Comparison of ENCODE assay signal across 8 cellular contexts in genomic region chr17:28871056-28871579, GRCh38. TPM values are rescaled to one million over a fixed set of nuclear protein-coding genes. Genes with fewer than 3 reads are reported as not detected.
DNase-seq lines count a peak whose midpoint lies in the region; ATAC-seq and TF ChIP-seq lines count a peak whose summit lies in the region.

No MANE protein-coding gene starts in this region.

- no peak overlapping the region for H3K9ac ChIP-seq in MM.1S (ENCODE audit: low read length)
- no peak overlapping the region for H3K9ac ChIP-seq in endodermal cell (ENCODE audit: extremely low read depth, low read length, poor library complexity, severe bottlenecking)

- no peak overlapping the region for H3K4me3 ChIP-seq in MM.1S (ENCODE audit: low read length)
- H3K4me3 ChIP-seq in endodermal cell (ENCODE audit: low read length), result no peak overlapping the region
- H3K4me3 ChIP-seq in breast epithelium, result no peak overlapping the region

- H3K4me2 ChIP-seq in MM.1S (ENCODE audit: low read depth, low read length), result no peak overlapping the region; the same call in 1 of the 2 replicates

- H3K9me3 Mint-ChIP-seq in endodermal cell, result no peaks in the 10 kb centered on the region

- no peaks in the 10 kb centered on the region for H4K20me1 ChIP-seq in MM.1S (ENCODE audit: insufficient read depth, low read length)

- no peak overlapping the region for H3K4me3 Mint-ChIP-seq in endodermal cell

- H3K79me2 ChIP-seq in MM.1S (ENCODE audit: low read length), result no peaks in the 10 kb centered on the region

- no peaks in the 10 kb centered on the region for H3K36me3 Mint-ChIP-seq in endodermal cell (ENCODE audit: low read depth)

- intact Hi-C loops in breast epithelium (cut with DNase I; ENCODE audit: low total_unique reads), result no loop called here

- peaks cover 2% of the 10 kb centered on the region for H3K27me3 Mint-ChIP-seq in endodermal cell (ENCODE audit: insufficient read depth)

- no peaks in the 10 kb centered on the region for H3K9me3 ChIP-seq in MM.1S (replicated peaks; ENCODE audit: insufficient read depth, low read length)
- H3K9me3 ChIP-seq in endodermal cell (ENCODE audit: control insufficient read depth, low read length), result no peaks in the 10 kb centered on the region
- no peaks in the 10 kb centered on the region for H3K9me3 ChIP-seq in breast epithelium

- no peaks in the 10 kb centered on the region for H3F3A ChIP-seq in MM.1S (ENCODE audit: insufficient read depth, low read length)

- H3K36me3 ChIP-seq in MM.1S (replicated peaks; ENCODE audit: insufficient read depth, low read length) (no peaks in the 10 kb centered on the region), endodermal cell (ENCODE audit: control insufficient read depth, insufficient read depth, low read length) (no peaks in the 10 kb centered on the region), breast epithelium (no peaks in the 10 kb centered on the region)

- WGBS in endodermal cell (ENCODE audit: insufficient coverage in 1 of 2, insufficient read length in 1 of 2), 2 experiments, result 93 to 100% methylated on average over 5 to 6 of the region's 6 CpGs

- ATAC-seq in GM21526 (IDR thresholded peaks at IDR 0.05; ENCODE audit: low FRiP score, unreplicated experiment), result peak; percentile 84

- H3K27me3 ChIP-seq in MM.1S (replicated peaks; ENCODE audit: insufficient read depth, low read length), result no peaks in the 10 kb centered on the region
- H3K27me3 ChIP-seq in endodermal cell (ENCODE audit: control insufficient read depth, insufficient read depth, low read length, poor library complexity, severe bottlenecking), result no peaks in the 10 kb centered on the region
- H3K27me3 ChIP-seq in breast epithelium, result no peaks in the 10 kb centered on the region

- H3K9me2 ChIP-seq in MM.1S (replicated peaks; ENCODE audit: insufficient read depth, low read length), result no peaks in the 10 kb centered on the region

- TF ChIP-seq CTCF in GM10266 (IDR thresholded peaks at IDR 0.05; ENCODE audit: control insufficient read depth, insufficient read depth, low read depth, missing control alignments) (no peak), MM.1S (IDR thresholded peaks at IDR 0.05; ENCODE audit: low read length) (no peak), endodermal cell (conservative IDR thresholded peaks at IDR 0.05) (no peak), breast epithelium (IDR thresholded peaks at IDR 0.05) (no peak)

- DNase-seq in GM10266 (ENCODE audit: extremely low spot score) (peak; percentile 81), MM.1S (peak; percentile 78), endodermal cell (no peak), NCI-H69 (lab: John Stamatoyannopoulos, UW) (no peak), DMS153 treated with DMSO at 0.1 percent for 48 hours (lab: John Stamatoyannopoulos, UW; ENCODE audit: unreplicated experiment) (no peak), NCI-H2171 (lab: John Stamatoyannopoulos, UW) (no peak), breast epithelium (ENCODE audit: low spot score in 2 of 2) (no peak)

- TF ChIP-seq POLR2A in breast epithelium (IDR thresholded peaks at IDR 0.05), result no peak

- peaks cover 4% of the 10 kb centered on the region for H3K4me1 ChIP-seq in MM.1S (ENCODE audit: low read length)
- H3K4me1 ChIP-seq in endodermal cell (ENCODE audit: control insufficient read depth, insufficient read depth, low read length), result peaks cover 3% of the 10 kb centered on the region
- H3K4me1 ChIP-seq in breast epithelium, result no peaks in the 10 kb centered on the region

- peak overlapping the region; percentile 91 for H2AFZ ChIP-seq in MM.1S (ENCODE audit: low read length)

- H3K4me1 Mint-ChIP-seq in endodermal cell, result peaks cover 16% of the 10 kb centered on the region

- peak overlapping the region; percentile 40; the same call in 1 of the 2 replicates for H3K27ac ChIP-seq in MM.1S (ENCODE audit: low read length)
- H3K27ac ChIP-seq in endodermal cell (ENCODE audit: low read depth, low read length), result no peak overlapping the region
- H3K27ac ChIP-seq in breast epithelium, result no peak overlapping the region

- peak overlapping the region; percentile 62 for H3K27ac Mint-ChIP-seq in endodermal cell

RNA-seq across cellular contexts. Expression of gene ERAL1, which starts 16.3 kb away (rescaled TPM):
- 10 to 100 TPM; 54.2 to 60.9 TPM for total RNA-seq in endodermal cell
- 61.4 TPM for polyA plus RNA-seq in endodermal cell (2013, experiment 1 of 2)
- polyA plus RNA-seq in endodermal cell (2013, experiment 2 of 2), result 58.7 TPM
- total RNA-seq in breast epithelium, result 10 to 100 TPM; 24.3 to 51.2 (median 26.4) TPM

RNA-seq across cellular contexts. Expression of gene FLOT2, which starts 26.4 kb away (rescaled TPM):
- 100 to 1,000 TPM; 195 to 215 TPM for total RNA-seq in endodermal cell
- 90.5 TPM for polyA plus RNA-seq in endodermal cell (2013, experiment 1 of 2)
- polyA plus RNA-seq in endodermal cell (2013, experiment 2 of 2), result 92.9 TPM
- 10 to 100 TPM; 49.8 to 78.3 (median 56.9) TPM for total RNA-seq in breast epithelium

RNA-seq across cellular contexts. Expression of gene FAM222B, which starts 28.5 kb away (rescaled TPM):
- 10 to 100 TPM; 59.2 to 75.7 TPM for total RNA-seq in endodermal cell
- polyA plus RNA-seq in endodermal cell (2013, experiment 1 of 2), result 43.2 TPM
- 39.4 TPM for polyA plus RNA-seq in endodermal cell (2013, experiment 2 of 2)
- total RNA-seq in breast epithelium, result 10 to 100 TPM in 2 of 3 donors, 1 to 10 TPM in 1; 9.7 to 12.0 (median 10.5) TPM

RNA-seq across cellular contexts. Expression of gene DHRS13, which starts 31.8 kb away (rescaled TPM):
- total RNA-seq in endodermal cell (10 to 100 TPM; 19.1 to 24.8 TPM), breast epithelium (10 to 100 TPM in 2 of 3 donors, 1 to 10 TPM in 1; 3.2 to 20.6 (median 14.2) TPM)
- polyA plus RNA-seq in endodermal cell (2013, experiment 1 of 2), result 17.5 TPM
- 14.9 TPM for polyA plus RNA-seq in endodermal cell (2013, experiment 2 of 2)

Comparison
In these comparisons a context has a peak if more than half of its experiments do, and no peak if none do; other contexts are left out.
1. DNase-seq: peak in GM10266 (single experiment) and MM.1S (single experiment); none in endodermal cell (single experiment), NCI-H69 (single experiment), DMS153 treated with DMSO at 0.1 percent for 48 hours (single experiment), NCI-H2171 (single experiment) and breast epithelium (0 of 2).
2. RNA of gene FAM222B, which starts 28.5 kb away (total RNA-seq): 59.2 to 75.7 TPM in endodermal cell; 9.7 to 12.0 TPM in breast epithelium; every median in the first group is over 4 times any median in the second.